7 cellular contexts compared by ENCODE assay signal in genomic region chr10:6647811-6648526, GRCh38.
DNase-seq lines count a peak whose midpoint lies in the region; ATAC-seq lines count a peak whose summit lies in the region.

No MANE protein-coding gene starts in this region.

- DNase-seq in SK-N-DZ (ENCODE audit: low spot score) (peak; percentile 29), iPS DF 4.7 (ENCODE audit: extremely low read depth, low spot score) (peak; percentile 84), DMS79 treated with DMSO at 0.1 percent for 48 hours (lab: John Stamatoyannopoulos, UW) (no peak)
- DNase-seq in activated naive CD4-positive, alpha-beta T cell treated with anti-CD3 and anti-CD28 coated beads, Interleukin-2, amount 50 U/mL, for 16 hours, result peak; percentile 68
- peak; percentile 70 to 74 for DNase-seq in stimulated activated CD4-positive, alpha-beta T cell treated with anti-CD3 and anti-CD28 coated beads, Interleukin-2, amount 100 ng/mL, for 48 hours

- ATAC-seq in GM18498 (IDR thresholded peaks at IDR 0.05; ENCODE audit: unreplicated experiment) (peak; percentile 78), HG02981 (IDR thresholded peaks at IDR 0.05; ENCODE audit: unreplicated experiment) (peak; percentile 70)
